ENCODE assay signal across 8 cellular contexts in the genomic region with DNA sequence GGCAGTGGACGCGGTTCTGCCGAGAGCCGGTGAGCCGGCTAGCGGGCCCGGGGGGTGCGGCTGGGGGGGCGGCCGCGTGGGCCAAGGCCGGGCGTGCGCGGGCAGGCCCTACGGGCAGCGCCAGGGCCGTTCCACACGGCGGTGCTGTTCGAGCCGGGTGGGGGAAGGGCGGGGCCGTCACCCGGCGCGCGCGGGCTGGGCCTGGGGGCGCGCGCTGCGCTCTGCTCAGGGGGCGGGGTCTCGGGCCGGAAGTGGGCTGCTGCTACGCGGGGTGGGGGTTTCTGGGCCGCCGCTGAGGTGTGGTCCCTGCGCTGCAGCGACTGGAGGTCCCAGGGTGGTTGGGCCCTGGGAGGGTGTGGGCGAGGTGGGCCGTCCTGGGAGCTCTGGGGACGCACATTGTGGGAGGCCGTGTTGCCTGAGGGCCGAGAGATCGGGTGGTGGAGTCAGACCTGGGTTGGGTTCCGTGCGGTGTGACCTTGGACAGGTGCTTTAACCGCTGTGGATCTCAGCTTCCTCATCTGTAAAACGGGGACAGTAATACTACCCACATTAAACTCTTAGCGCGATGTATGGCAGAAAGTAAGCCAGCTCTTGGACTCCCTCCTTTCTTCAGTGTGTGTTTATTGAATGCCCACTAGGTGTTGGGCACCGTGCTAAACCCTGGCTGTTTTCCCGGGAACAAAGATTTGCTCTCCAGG. TPM values are rescaled to one million over a fixed set of nuclear protein-coding genes. Genes with fewer than 3 reads are reported as not detected.
A peak's percentile ranks its signal among the peaks of the same experiment; 100 is the strongest.
DNase-seq lines count a peak whose midpoint lies in the region; ATAC-seq and TF ChIP-seq lines count a peak whose summit lies in the region.

No MANE protein-coding gene starts in this region.

- H3K27me3 ChIP-seq in A673 (replicated peaks; ENCODE audit: insufficient read depth, low read depth, low read length, poor library complexity) = no peaks in the 10 kb centered on the region

- peak overlapping the region; percentile 95 for H3K27ac ChIP-seq in A673 (ENCODE audit: low read depth, low read length, poor library complexity, severe bottlenecking)

- H3K9me3 ChIP-seq in A673 (ENCODE audit: low read depth, low read length, poor library complexity, severe bottlenecking) = no peaks in the 10 kb centered on the region
- no peaks in the 10 kb centered on the region for H3K9me3 ChIP-seq in mucosa of descending colon

- H3K4me3 Mint-ChIP-seq in activated CD4-positive, alpha-beta T cell treated with anti-CD3 and anti-CD28 coated beads, Interleukin-2, amount 10 ng/mL, durations not matched to agents 7 days and 5 days = peak overlapping the region; percentile 96

- ATAC-seq in GM18511 (IDR thresholded peaks at IDR 0.05; ENCODE audit: unreplicated experiment) (peak; percentile 73), HG02970 (IDR thresholded peaks at IDR 0.05; ENCODE audit: low FRiP score, unreplicated experiment) (peak; percentile 61), mucosa of descending colon (peak; percentile 94)

- DNase-seq in A673 (ENCODE audit: low spot score) (peak; percentile 79), NCI-H2171 (lab: John Stamatoyannopoulos, UW) (peak; percentile 86), mucosa of descending colon (peak in 2 of 3 donors; percentile 78 to 90)
- DNase-seq in activated CD4-positive, alpha-beta T cell treated with anti-CD3 and anti-CD28 coated beads, Interleukin-2, amount 10 ng/mL, durations not matched to agents 7 days and 5 days = peak; percentile 70
- peak; percentile 73 for DNase-seq in effector CD8-positive, alpha-beta T cell (lab: John Stamatoyannopoulos, UW)
- peak; percentile 45 to 77 for DNase-seq in stimulated activated CD8-positive, alpha-beta memory T cell treated with anti-CD3 and anti-CD28 coated beads, Interleukin-7, amount 100 ng/mL, for 1 hour (ENCODE audit: low read depth in 2 of 2)

- peak overlapping the region; percentile 98 for H3K27ac Mint-ChIP-seq in activated CD4-positive, alpha-beta T cell treated with anti-CD3 and anti-CD28 coated beads, Interleukin-2, amount 10 ng/mL, durations not matched to agents 7 days and 5 days

- intact Hi-C loops in A673 (cut with micrococcal nuclease; ENCODE audit: unreplicated experiment) = loop anchor here (5.0 kb wide), 1 partner anchor 37 kb away; a partner anchor contains a TSS
- intact Hi-C loops in mucosa of descending colon (cut with DNase I, micrococcal nuclease) = no loop called here

- POLR2A ChIA-PET in A673 (lab: Charles Lee; ENCODE audit: low non-redundant PET) = interaction anchor here (0.7 kb wide), 2 partner anchors 32 to 454 kb away, joined by 3 to 7 read pairs; no protein-coding TSS in a partner anchor
- POLR2A ChIA-PET in activated CD4-positive, alpha-beta T cell treated with anti-CD3 and anti-CD28 coated beads, Interleukin-2, amount 10 ng/mL, durations not matched to agents 7 days and 5 days (lab: Charles Lee) = interaction anchor here (0.6 kb wide), 1 partner anchor 53 kb away, joined by 3 read pairs; no protein-coding TSS in a partner anchor

- H3K4me3 ChIP-seq in A673 (ENCODE audit: low read depth, low read length, poor library complexity, severe bottlenecking) (peak overlapping the region; percentile 93), mucosa of descending colon (peak overlapping the region; percentile 62)

- peaks cover 39% of the 10 kb centered on the region for H3K4me1 Mint-ChIP-seq in activated CD4-positive, alpha-beta T cell treated with anti-CD3 and anti-CD28 coated beads, Interleukin-2, amount 10 ng/mL, durations not matched to agents 7 days and 5 days

- no peaks in the 10 kb centered on the region for H3K9me3 Mint-ChIP-seq in activated CD4-positive, alpha-beta T cell treated with anti-CD3 and anti-CD28 coated beads, Interleukin-2, amount 10 ng/mL, durations not matched to agents 7 days and 5 days

- TSS peak; percentile 45 for BruUV-seq in A673 (replicated peaks; lab: Mats Ljungman, UMichigan)

- H3K36me3 ChIP-seq in A673 (ENCODE audit: insufficient read depth, low read length, poor library complexity, severe bottlenecking) = peaks cover 1% of the 10 kb centered on the region
- H3K36me3 ChIP-seq in mucosa of descending colon (ENCODE audit: low read depth) = no peaks in the 10 kb centered on the region

- TF ChIP-seq CTCF in A673 (conservative IDR thresholded peaks at IDR 0.05; ENCODE audit: low read depth, low read length) = no peak
- TF ChIP-seq CTCF in mucosa of descending colon (IDR thresholded peaks at IDR 0.05) = no peak

- H3K4me1 ChIP-seq in A673 (ENCODE audit: insufficient read depth, low read length, poor library complexity, severe bottlenecking) (peaks cover 28% of the 10 kb centered on the region), mucosa of descending colon (ENCODE audit: low read depth) (peaks cover 15% of the 10 kb centered on the region)

- CTCF ChIA-PET in A673 (lab: Charles Lee) = interaction anchor here (0.7 kb wide), 2 partner anchors 229 to 923 kb away, joined by 6 to 7 read pairs; no protein-coding TSS in a partner anchor
- CTCF ChIA-PET in activated CD4-positive, alpha-beta T cell treated with anti-CD3 and anti-CD28 coated beads, Interleukin-2, amount 10 ng/mL, durations not matched to agents 7 days and 5 days (lab: Charles Lee) = interaction anchor here (0.6 to 1.7 kb wide), 11 partner anchors 10 to 1606 kb away, joined by 3 to 8 read pairs (median 4); no protein-coding TSS in a partner anchor

- peaks cover 18% of the 10 kb centered on the region for H3K36me3 Mint-ChIP-seq in activated CD4-positive, alpha-beta T cell treated with anti-CD3 and anti-CD28 coated beads, Interleukin-2, amount 10 ng/mL, durations not matched to agents 7 days and 5 days (ENCODE audit: low read depth)

- H3K27me3 Mint-ChIP-seq in activated CD4-positive, alpha-beta T cell treated with anti-CD3 and anti-CD28 coated beads, Interleukin-2, amount 10 ng/mL, durations not matched to agents 7 days and 5 days = no peaks in the 10 kb centered on the region

RNA-seq across cellular contexts. Expression of a gene that starts 0.4 kb away (rescaled TPM):
- total RNA-seq in A673 (2021) (183 and 201 TPM in 2 replicates), mucosa of descending colon (100 to 1,000 TPM in 1 of 3 donors, 10 to 100 TPM in 2; 66.9 to 142 (median 85.9) TPM)
- total RNA-seq in activated CD4-positive, alpha-beta T cell treated with anti-CD3 and anti-CD28 coated beads, Interleukin-2, amount 10 ng/mL, durations not matched to agents 7 days and 5 days = 100 to 1,000 TPM; 133 to 143 TPM

RNA-seq across cellular contexts. Expression of a gene that starts 38.6 kb away (rescaled TPM):
- total RNA-seq in A673 (2021) = 0.13 TPM in 1 of 2 replicates, not detected in the other
- total RNA-seq in activated CD4-positive, alpha-beta T cell treated with anti-CD3 and anti-CD28 coated beads, Interleukin-2, amount 10 ng/mL, durations not matched to agents 7 days and 5 days = 1 to 10 TPM in 1 of 2 experiments, under 1 TPM in 1; 0.94 to 1.2 TPM
- total RNA-seq in mucosa of descending colon = under 1 TPM in 2 of 3 donors, not detected in 1; 0.17 to 0.66 TPM

RNA-seq across cellular contexts. Expression of a gene that starts 58.0 kb away (rescaled TPM):
- total RNA-seq in A673 (2021) (3.8 and 5.7 TPM in 2 replicates), mucosa of descending colon (1 to 10 TPM in 2 of 3 donors, under 1 TPM in 1; 0.95 to 1.3 (median 1.2) TPM)
- 1 to 10 TPM; 3.7 to 4.1 TPM for total RNA-seq in activated CD4-positive, alpha-beta T cell treated with anti-CD3 and anti-CD28 coated beads, Interleukin-2, amount 10 ng/mL, durations not matched to agents 7 days and 5 days

Comparison
In these comparisons a context has a peak if more than half of its experiments do, and no peak if none do; other contexts are left out.
1. Peak in every context shown above with its lines: DNase-seq, ATAC-seq, H3K4me3 ChIP-seq and H3K27ac ChIP-seq.